ENCODE assay signal across 29 cellular contexts in the genomic region with DNA sequence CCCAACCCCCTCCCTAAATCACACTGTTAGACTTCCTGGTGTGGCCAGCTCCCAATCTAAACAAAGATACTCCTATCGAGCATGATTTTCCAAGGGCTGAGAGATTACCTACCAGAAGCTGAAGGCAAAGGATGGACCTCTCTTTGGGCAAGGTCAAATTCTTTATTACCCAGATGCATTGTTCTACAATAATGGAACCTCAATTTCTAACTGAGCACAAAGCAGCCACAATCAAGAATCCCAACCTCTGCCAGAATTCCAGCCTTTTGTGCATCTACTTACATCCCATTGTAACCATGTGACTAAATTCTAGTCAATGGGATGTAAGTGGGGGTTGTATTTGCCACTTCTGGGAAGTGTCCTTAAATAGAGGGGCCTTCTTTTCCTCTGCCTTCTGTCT. TPM values are rescaled to one million over a fixed set of nuclear protein-coding genes. Genes with fewer than 3 reads are reported as not detected.
DNase-seq lines count a peak whose midpoint lies in the region; ATAC-seq, FAIRE-seq and TF ChIP-seq lines count a peak whose summit lies in the region.
"Had no signal": no experiment of that assay in that cellular context is flagged by ENCODE, and none has a peak within 500 bp of the region (broad histone marks: within the 10 kb centered on the region; RNA-seq: fewer than 3 reads in every experiment).

No MANE protein-coding gene starts in this region.

- H3K9me3 ChIP-seq in endothelial cell of umbilical vein (replicated peaks; ENCODE audit: control insufficient read depth, insufficient read depth, low read length) (no peaks in the 10 kb centered on the region), neuron (ENCODE audit: low read length) (no peaks in the 10 kb centered on the region), tibial nerve (no peaks in the 10 kb centered on the region)
- H3K9me3 ChIP-seq: BE2C, BLaER1 had no signal

- no TSS peak for BruUV-seq in endothelial cell of umbilical vein (replicated peaks; lab: Mats Ljungman, UMichigan)

- no peaks in the 10 kb centered on the region for H4K20me1 ChIP-seq in GM23338 (replicated peaks; ENCODE audit: insufficient read depth)
- H4K20me1 ChIP-seq in endothelial cell of umbilical vein (replicated peaks; ENCODE audit: control insufficient read depth, extremely low read depth, insufficient read depth, low read length), result no peaks in the 10 kb centered on the region
- H4K20me1 ChIP-seq: BLaER1 had no signal

- no peak overlapping the region for H3K4me2 ChIP-seq in GM23338
- no peak overlapping the region for H3K4me2 ChIP-seq in endothelial cell of umbilical vein (ENCODE audit: insufficient read depth, low read length)
- H3K4me2 ChIP-seq: BLaER1 had no signal

- TF ChIP-seq POLR2A in endothelial cell of umbilical vein (IDR thresholded peaks at IDR 0.05; ENCODE audit: low read depth, low read length), result no peak
- TF ChIP-seq POLR2A in tibial nerve (IDR thresholded peaks at IDR 0.05), result no peak

- no peaks in the 10 kb centered on the region for H3K9me1 ChIP-seq in endothelial cell of umbilical vein (replicated peaks; ENCODE audit: control insufficient read depth, extremely low read depth, insufficient read depth, low read length)

- intact Hi-C loops in endothelial cell of umbilical vein (cut with micrococcal nuclease), result no loop called here

- H3K79me2 ChIP-seq in GM23338 (replicated peaks; ENCODE audit: insufficient read depth) (no peaks in the 10 kb centered on the region), endothelial cell of umbilical vein (ENCODE audit: control insufficient read depth, insufficient read depth, low read length) (no peaks in the 10 kb centered on the region)

- no peaks in the 10 kb centered on the region for H3K36me3 ChIP-seq in GM23338 (ENCODE audit: insufficient read depth)
- H3K36me3 ChIP-seq in endothelial cell of umbilical vein (ENCODE audit: control insufficient read depth in 2 of 2, extremely low read depth in 1 of 2, insufficient read depth in 2 of 2, low read length in 2 of 2), result no peaks in the 10 kb centered on the region
- H3K36me3 ChIP-seq in neuron (ENCODE audit: insufficient read depth, low read length), result no peaks in the 10 kb centered on the region
- no peaks in the 10 kb centered on the region for H3K36me3 ChIP-seq in tibial nerve
- H3K36me3 ChIP-seq: BE2C, BLaER1 had no signal

- H3K9me3 Mint-ChIP-seq in GM23338, result no peaks in the 10 kb centered on the region
- H3K9me3 Mint-ChIP-seq: CD14-positive monocyte; CD4-positive, alpha-beta memory T cell; CD4-positive, CD25-positive, alpha-beta regulatory T cell; CD8-positive, alpha-beta memory T cell had no signal

- H3K36me3 Mint-ChIP-seq in GM23338 (ENCODE audit: low read depth), result no peaks in the 10 kb centered on the region
- H3K36me3 Mint-ChIP-seq: CD14-positive monocyte; CD4-positive, alpha-beta memory T cell; CD4-positive, CD25-positive, alpha-beta regulatory T cell; CD8-positive, alpha-beta memory T cell had no signal

- no peak overlapping the region for H3K4me3 Mint-ChIP-seq in GM23338
- H3K4me3 Mint-ChIP-seq: CD14-positive monocyte; CD4-positive, alpha-beta memory T cell; CD4-positive, CD25-positive, alpha-beta regulatory T cell; CD8-positive, alpha-beta memory T cell had no signal

- H3K27ac ChIP-seq in GM23338 (ENCODE audit: low read depth) (no peak overlapping the region), endothelial cell of umbilical vein (ENCODE audit: insufficient read depth, low read depth, low read length) (no peak overlapping the region), tibial nerve (no peak overlapping the region)
- H3K27ac ChIP-seq: BLaER1 had no signal

- TF ChIP-seq EP300 in tibial nerve (IDR thresholded peaks at IDR 0.05), result no peak

- ATAC-seq in GM23338, result no peak
- ATAC-seq in GM19324 (IDR thresholded peaks at IDR 0.05; ENCODE audit: low FRiP score, unreplicated experiment), result no peak

- FAIRE-seq in endothelial cell of umbilical vein (lab: Jason Lieb, UNC), result no peak
- FAIRE-seq: A204.1, GM12878, GM12892, GM18507 had no signal

- no peak overlapping the region for H3K9ac ChIP-seq in endothelial cell of umbilical vein (replicated peaks; ENCODE audit: extremely low read depth, insufficient read depth, low read length)
- H3K9ac ChIP-seq: BLaER1 had no signal

- no peaks in the 10 kb centered on the region for H3K9me2 ChIP-seq in GM23338 (ENCODE audit: insufficient read depth)

- H3K4me3 ChIP-seq in GM23338 (no peak overlapping the region), endothelial cell of umbilical vein (replicated peaks in 1 of 3; ENCODE audit: insufficient read depth in 1 of 3, low read depth in 1 of 3, low read length in 3 of 3) (no peak overlapping the region), neuron (ENCODE audit: low read length) (no peak overlapping the region), tibial nerve (no peak overlapping the region)
- H3K4me3 ChIP-seq: BLaER1, GM12878 had no signal

- H3F3A ChIP-seq in GM23338 (replicated peaks; ENCODE audit: low read depth), result no peaks in the 10 kb centered on the region

- peaks cover 10% of the 10 kb centered on the region for H3K27me3 Mint-ChIP-seq in GM23338 (ENCODE audit: insufficient read depth, low read depth, poor library complexity)

- POLR2A ChIA-PET in endothelial cell of umbilical vein (lab: Charles Lee), result no interaction called here

- 20 to 36% methylated on average over 1 of the region's 1 CpG for WGBS in tibial nerve, 2 donors

- CTCF ChIA-PET in endothelial cell of umbilical vein (lab: Charles Lee), result no interaction called here

- H2AFZ ChIP-seq in GM23338, result 0 out of 2 replicates have a peak overlapping the region, but pooled peaks have one; percentile 12
- no peak overlapping the region for H2AFZ ChIP-seq in endothelial cell of umbilical vein (ENCODE audit: low read depth, low read length)
- peak overlapping the region; percentile 55 for H2AFZ ChIP-seq in neuron (ENCODE audit: low read depth, low read length)

- DNase-seq in GM23338 (ENCODE audit: low spot score), result no peak
- peak; percentile 68 for DNase-seq in dermis blood vessel endothelial cell
- DNase-seq in endothelial cell of umbilical vein (ENCODE audit: low read depth, low spot score), result peak; percentile 58
- no peak for DNase-seq in NCI-H1417 (lab: John Stamatoyannopoulos, UW)
- no peak for DNase-seq in stimulated activated CD4-positive, alpha-beta T cell treated with anti-CD3 and anti-CD28 coated beads, Interleukin-4, amount 100 ng/mL, for 4 hours
- DNase-seq in tibial nerve (ENCODE audit: low spot score in 2 of 2), result no peak
- DNase-seq: 8988T; ACHN; BE2C; C1 segment of cervical spinal cord; CD4-positive, alpha-beta memory T cell; CD4-positive, CD25-positive, alpha-beta regulatory T cell; CD8-positive, alpha-beta memory T cell; COR-L47; DMS 273 treated with DMSO at 0.1 percent for 48 hours; DMS153; DMS53; DMS79; DND-41; EL; GDM1 had no signal

- H3K27ac Mint-ChIP-seq in GM23338, result no peak overlapping the region
- H3K27ac Mint-ChIP-seq: CD14-positive monocyte had no signal

- H3K27me3 ChIP-seq in GM23338 (ENCODE audit: insufficient read depth) (no peaks in the 10 kb centered on the region), endothelial cell of umbilical vein (ENCODE audit: control insufficient read depth in 2 of 2, insufficient read depth in 2 of 2, low read length in 2 of 2) (no peaks in the 10 kb centered on the region), neuron (ENCODE audit: insufficient read depth, low read length) (no peaks in the 10 kb centered on the region), tibial nerve (no peaks in the 10 kb centered on the region)
- H3K27me3 ChIP-seq: BE2C, BLaER1 had no signal

- TF ChIP-seq CTCF in GM23338 (conservative IDR thresholded peaks at IDR 0.05; ENCODE audit: low read depth in 2 of 2) (no peak), endothelial cell of umbilical vein (IDR thresholded peaks at IDR 0.05; ENCODE audit: extremely low read depth in 1 of 2, insufficient read depth in 1 of 2, low read depth in 1 of 2, low read length in 2 of 2) (no peak), tibial nerve (IDR thresholded peaks at IDR 0.05) (no peak)

- H3K4me1 ChIP-seq in GM23338 (ENCODE audit: insufficient read depth) (no peaks in the 10 kb centered on the region), endothelial cell of umbilical vein (ENCODE audit: control insufficient read depth, extremely low read depth, insufficient read depth, low read length) (peaks cover 19% of the 10 kb centered on the region), neuron (ENCODE audit: insufficient read depth, low read length) (peaks cover 12% of the 10 kb centered on the region), tibial nerve (no peaks in the 10 kb centered on the region)
- H3K4me1 ChIP-seq: BE2C, BLaER1 had no signal

- dilution Hi-C loops in endothelial cell of umbilical vein (cut with MboI; ENCODE audit: extremely low pct_ligation_motif_present, low sequenced_read_pairs), result no loop called here

- H3K4me1 Mint-ChIP-seq in GM23338, result no peaks in the 10 kb centered on the region
- H3K4me1 Mint-ChIP-seq: CD14-positive monocyte; CD4-positive, alpha-beta memory T cell; CD4-positive, CD25-positive, alpha-beta regulatory T cell; CD8-positive, alpha-beta memory T cell had no signal

TF ChIP-seq in GM23338, 12 proteins besides CTCF, POLR2A, EP300 and RAD21 (continues in another document):
- no peak for TF ChIP-seq STAT1 (IDR thresholded peaks at IDR 0.05; ENCODE audit: unreplicated experiment)
- no peak for TF ChIP-seq JUNB (IDR thresholded peaks at IDR 0.05; ENCODE audit: unreplicated experiment)
- TF ChIP-seq ZNF331 (CRISPR knock-in tag; IDR thresholded peaks at IDR 0.05; ENCODE audit: low read depth), result no peak
- no peak for TF ChIP-seq EZH2 (IDR thresholded peaks at IDR 0.05; ENCODE audit: low read depth, unreplicated experiment)
- no peak for TF ChIP-seq EZH2phosphoT487 (IDR thresholded peaks at IDR 0.05; ENCODE audit: unreplicated experiment)

TF ChIP-seq in endothelial cell of umbilical vein, 7 proteins besides CTCF, POLR2A, EP300 and RAD21 (continues in another document):
- TF ChIP-seq MYC (IDR thresholded peaks at IDR 0.05; ENCODE audit: low read depth, low read length) (no peak), JUN (IDR thresholded peaks at IDR 0.05; ENCODE audit: borderline replicate concordance, insufficient read depth, insufficient read length, low read depth) (no peak)

RNA-seq across cellular contexts. Expression of a gene that starts 24.9 kb away (rescaled TPM):
- total RNA-seq in GM23338 (2014; rRNA removed; shearing (Covaris generic)), result 79.1 and 91.2 TPM in 2 replicates
- polyA plus RNA-seq in GM23338 (2016; fragmentation: Nextera tagmentation; extraction: Ambion mirVana) (39.3 and 45.1 TPM in 2 replicates), endothelial cell of umbilical vein (32.1 and 35.2 TPM in 2 replicates)
- total RNA-seq in dermis blood vessel endothelial cell (106 and 115 TPM in 2 replicates), endothelial cell of umbilical vein (53.7 and 57.3 TPM in 2 replicates), tibial nerve (10 to 100 TPM; 34.7 to 55.8 (median 51.6) TPM)
- 33.5 and 36.3 TPM in 2 replicates for polyA plus RNA-seq in endothelial cell of umbilical vein (2011; cell fraction: cytosol; rRNA removed)
- polyA plus RNA-seq in endothelial cell of umbilical vein (2011; cell fraction: nucleus; rRNA removed), result 50.0 and 54.0 TPM in 2 replicates
- polyA plus RNA-seq in endothelial cell of umbilical vein (2012), result 36.1 and 50.8 TPM in 2 replicates
- polyA minus RNA-seq in endothelial cell of umbilical vein, result 53.2 and 56.5 TPM in 2 replicates
- polyA minus RNA-seq in endothelial cell of umbilical vein (2011; cell fraction: cytosol; rRNA and poly(A)+ RNA removed), result 21.7 TPM
- polyA minus RNA-seq in endothelial cell of umbilical vein (2011; cell fraction: nucleus; rRNA and poly(A)+ RNA removed), result 46.2 and 56.0 TPM in 2 replicates

Comparison
In these comparisons a context has a peak if more than half of its experiments do, and no peak if none do; other contexts are left out.
1. DNase-seq: peak in dermis blood vessel endothelial cell (single experiment) and endothelial cell of umbilical vein (single experiment); none in GM23338 (single experiment), NCI-H1417 (0 of 3), stimulated activated CD4-positive, alpha-beta T cell treated with anti-CD3 and anti-CD28 coated beads, Interleukin-4, amount 100 ng/mL, for 4 hours (0 of 2) and tibial nerve (0 of 2).